ENCODE assay signal across 2 cellular contexts in genomic region chr10:125921907-125922306, GRCh38.
A peak's percentile ranks its signal among the peaks of the same experiment; 100 is the strongest.
TF ChIP-seq lines count a peak whose summit lies in the region.
"Not testable (repeated sequence)": the region's sequence is repeated elsewhere in the genome, so short reads cannot be mapped to it uniquely, and the experiment has no call there.

No MANE protein-coding gene starts in this region.

TF ChIP-seq in HEK293, 187 proteins besides CTCF, POLR2A, EP300 and RAD21:
- TF ChIP-seq ATF2 (tag by site-specific recombination; IDR thresholded peaks at IDR 0.05; ENCODE audit: low read depth): peak; percentile 34; the same call in 1 of the 2 replicates

TF ChIP-seq in HepG2, 621 proteins besides CTCF, POLR2A, EP300 and RAD21:
- TF ChIP-seq ATF7 (IDR thresholded peaks at IDR 0.05): peak; percentile 58
- TF ChIP-seq ATF7 (CRISPR knock-in tag; IDR thresholded peaks at IDR 0.05): not testable (repeated sequence)
